1 cellular context compared by ENCODE assay signal in the genomic region with DNA sequence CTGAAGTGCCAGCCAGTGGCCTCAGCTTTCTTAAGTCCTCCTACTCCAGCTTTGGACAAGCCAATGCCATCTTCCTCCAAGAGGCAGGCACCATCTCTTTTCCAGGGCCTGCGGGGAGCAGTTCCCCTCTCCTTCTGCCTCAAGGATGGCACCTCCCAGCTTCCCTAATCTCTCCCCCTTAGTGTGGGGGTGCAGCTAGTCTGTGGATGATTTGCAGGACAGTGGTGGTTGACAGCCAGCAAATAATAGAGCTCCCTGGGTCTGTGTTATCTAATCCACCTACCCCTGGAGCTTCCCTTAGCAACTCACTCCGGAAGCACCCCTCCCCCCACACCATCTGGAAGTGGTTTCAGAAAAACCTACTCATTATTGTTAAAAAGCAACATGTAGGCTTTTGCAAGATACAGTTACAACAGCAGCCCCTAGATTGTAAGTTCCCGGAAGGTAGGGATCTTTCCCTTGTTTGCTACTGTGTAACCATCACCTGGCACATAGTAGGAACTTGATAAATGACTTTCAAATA.
TF ChIP-seq lines count a peak whose summit lies in the region.

No MANE protein-coding gene starts in this region.

TF ChIP-seq in H1, 55 proteins besides CTCF, POLR2A, EP300 and RAD21 (continued from another document):
- TF ChIP-seq TCF12 (IDR thresholded peaks at IDR 0.05; ENCODE audit: low read depth, low read length) (0 out of 2 replicates have a peak, but pooled peaks have one; percentile 53), ATF3 (IDR thresholded peaks at IDR 0.05; ENCODE audit: insufficient read depth, low read depth, low read length) (no peak), ATF2 (IDR thresholded peaks at IDR 0.05; ENCODE audit: low read length) (no peak), CBX5 (IDR thresholded peaks at IDR 0.05; ENCODE audit: low read depth, low read length) (no peak)
